Comparison of ENCODE assay signal across 23 cellular contexts in the genomic region with DNA sequence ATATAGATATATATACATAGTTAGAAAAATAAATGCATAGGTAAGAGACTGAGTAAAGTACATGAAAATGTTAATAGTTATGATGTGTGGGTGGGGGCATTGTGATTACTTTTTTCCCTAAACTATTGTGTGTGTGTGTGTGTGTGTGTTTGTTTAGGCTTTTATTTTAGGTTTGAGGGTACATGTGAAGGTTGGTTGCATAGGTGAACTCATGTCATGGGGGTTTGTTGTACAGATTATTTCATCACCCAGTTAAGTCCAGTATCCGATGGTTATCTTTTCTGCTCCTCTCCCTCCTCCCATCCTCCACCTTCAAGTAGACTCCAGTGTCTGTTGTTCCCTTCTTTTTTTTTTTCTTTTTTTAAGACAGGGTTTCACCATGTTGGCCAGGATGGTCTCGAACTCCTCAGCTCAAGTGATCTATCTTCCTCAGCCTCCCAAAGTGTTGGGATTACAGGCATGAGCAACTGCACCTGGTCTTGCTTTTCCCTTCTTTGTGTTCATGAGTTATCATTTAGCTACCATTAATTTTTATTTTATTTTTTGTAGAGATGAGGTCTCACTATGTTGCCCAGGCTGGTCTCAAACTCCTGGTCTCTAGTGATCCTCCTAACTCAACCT.
"Had no signal": no experiment of that assay in that cellular context is flagged by ENCODE, and none has a peak within 500 bp of the region (broad histone marks: within the 10 kb centered on the region; RNA-seq: fewer than 3 reads in every experiment).

No MANE protein-coding gene starts in this region.

- H3K27ac ChIP-seq: coronary artery, esophagus squamous epithelium, gastrocnemius medialis, spleen, thoracic aorta, upper lobe of left lung, WERI-Rb-1 had no signal

- DNase-seq: activated CD4-positive, alpha-beta T cell treated with anti-CD3 and anti-CD28 coated beads for 1 hour; activated CD8-positive, alpha-beta memory T cell treated with anti-CD3 and anti-CD28 coated beads, Interleukin-2, amount 50 U/mL, for 4 hours; activated T-cell treated with anti-CD3 and anti-CD28 coated beads, Interleukin-2, amount 50 U/mL, for 4 hours; amygdala; cerebellar nuclear complex; esophagus squamous epithelium; gastrocnemius medialis; hypothalamus; left cardiac atrium; retina; spleen; stimulated activated CD4-positive, alpha-beta T cell treated with anti-CD3 and anti-CD28 coated beads, Interleukin-4, amount 100 ng/mL, for 24 hours; stimulated activated naive CD4-positive, alpha-beta T cell treated with Interleukin-2 at 50 U/mL for 16 hours; T-helper 1 cell; upper lobe of left lung; WERI-Rb-1 had no signal

- H3K9me3 ChIP-seq: esophagus squamous epithelium, gastrocnemius medialis, spleen, thoracic aorta, upper lobe of left lung had no signal

- ATAC-seq: activated T-cell treated with anti-CD3 and anti-CD28 coated beads, Interleukin-2, amount 50 U/mL, for 4 hours; gastrocnemius medialis; left cardiac atrium had no signal

- FAIRE-seq: islet of Langerhans, TTC549 had no signal

- H3K36me3 ChIP-seq: esophagus squamous epithelium, gastrocnemius medialis, spleen, thoracic aorta, upper lobe of left lung had no signal

- H3K27me3 ChIP-seq: esophagus squamous epithelium, gastrocnemius medialis, spleen, upper lobe of left lung had no signal

- H3K27me3 Mint-ChIP-seq: activated naive CD8-positive, alpha-beta T cell; progenitor cell of endocrine pancreas had no signal

- H3K27ac Mint-ChIP-seq: activated naive CD8-positive, alpha-beta T cell; activated T-helper 2 cell treated with anti-CD3 and anti-CD28 coated beads, Interferon-gamma antibody, Interleukin-2, Interleukin-4, amounts not matched to agents 10 μg/mL and 5 μg/mL and 100 μg/mL, durations not matched to agents 14 hours and 24 hours and 36 hours; progenitor cell of endocrine pancreas had no signal

- H3K4me3 ChIP-seq: coronary artery, esophagus squamous epithelium, gastrocnemius medialis, spleen, thoracic aorta, upper lobe of left lung had no signal

- H3K9me3 Mint-ChIP-seq: activated T-cell treated with anti-CD3 and anti-CD28 coated beads, Interleukin-2, amount 50 U/mL, for 4 hours; activated T-helper 2 cell treated with anti-CD3 and anti-CD28 coated beads, Interferon-gamma antibody, Interleukin-2, Interleukin-4, amounts not matched to agents 10 μg/mL and 5 μg/mL and 100 μg/mL, durations not matched to agents 14 hours and 24 hours and 36 hours had no signal
